Comparison of ENCODE assay signal across 8 cellular contexts in the genomic region with DNA sequence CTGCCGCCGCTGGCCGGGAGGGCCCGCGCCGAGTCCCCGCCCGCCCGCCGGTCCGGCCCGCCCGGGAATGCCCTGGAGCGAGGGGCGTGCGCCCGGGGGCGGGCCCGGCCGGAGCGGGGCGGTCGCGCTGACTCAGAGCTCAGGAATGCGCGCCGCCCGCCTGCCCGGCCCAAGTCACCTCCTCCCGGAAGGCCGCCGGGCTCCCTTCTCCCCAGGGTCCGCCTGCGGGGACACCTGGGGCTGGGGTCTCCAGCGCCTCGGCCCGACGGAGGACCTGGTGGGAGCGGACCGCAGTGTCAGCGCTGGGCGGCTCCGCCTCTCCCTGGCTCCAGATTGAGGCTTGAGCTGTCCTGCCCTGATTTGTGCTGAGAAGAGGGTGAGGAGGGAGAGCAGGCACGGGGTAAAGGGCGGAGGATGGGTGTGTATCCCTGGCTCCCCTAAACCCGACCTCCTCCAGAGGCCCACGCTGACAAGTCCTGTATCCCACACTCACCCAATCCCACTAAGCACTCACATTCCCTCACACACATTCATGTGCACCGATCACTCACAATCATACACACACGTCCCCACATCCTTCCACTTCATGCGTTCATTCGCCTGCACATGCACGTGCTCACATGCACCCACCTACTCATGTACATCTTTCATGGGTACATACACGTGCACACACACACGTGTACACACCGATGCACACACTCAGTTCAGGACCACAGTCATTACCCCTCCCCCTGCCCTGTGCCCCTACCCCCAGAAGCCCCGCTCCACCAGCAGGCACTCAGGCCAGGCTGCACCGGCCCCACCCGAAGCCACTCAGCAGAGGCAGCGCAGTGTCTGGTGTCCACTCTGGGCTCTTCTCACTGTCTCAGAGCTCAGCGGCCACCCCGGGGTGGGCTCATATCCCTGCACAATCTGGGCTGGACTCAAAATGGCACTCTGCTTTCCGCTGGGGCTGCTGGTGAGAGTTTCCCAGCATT. TPM values are rescaled to one million over a fixed set of nuclear protein-coding genes. Genes with fewer than 3 reads are reported as not detected.
A peak's percentile ranks its signal among the peaks of the same experiment; 100 is the strongest.
DNase-seq lines count a peak whose midpoint lies in the region; ATAC-seq and TF ChIP-seq lines count a peak whose summit lies in the region.

A gene with protein sequence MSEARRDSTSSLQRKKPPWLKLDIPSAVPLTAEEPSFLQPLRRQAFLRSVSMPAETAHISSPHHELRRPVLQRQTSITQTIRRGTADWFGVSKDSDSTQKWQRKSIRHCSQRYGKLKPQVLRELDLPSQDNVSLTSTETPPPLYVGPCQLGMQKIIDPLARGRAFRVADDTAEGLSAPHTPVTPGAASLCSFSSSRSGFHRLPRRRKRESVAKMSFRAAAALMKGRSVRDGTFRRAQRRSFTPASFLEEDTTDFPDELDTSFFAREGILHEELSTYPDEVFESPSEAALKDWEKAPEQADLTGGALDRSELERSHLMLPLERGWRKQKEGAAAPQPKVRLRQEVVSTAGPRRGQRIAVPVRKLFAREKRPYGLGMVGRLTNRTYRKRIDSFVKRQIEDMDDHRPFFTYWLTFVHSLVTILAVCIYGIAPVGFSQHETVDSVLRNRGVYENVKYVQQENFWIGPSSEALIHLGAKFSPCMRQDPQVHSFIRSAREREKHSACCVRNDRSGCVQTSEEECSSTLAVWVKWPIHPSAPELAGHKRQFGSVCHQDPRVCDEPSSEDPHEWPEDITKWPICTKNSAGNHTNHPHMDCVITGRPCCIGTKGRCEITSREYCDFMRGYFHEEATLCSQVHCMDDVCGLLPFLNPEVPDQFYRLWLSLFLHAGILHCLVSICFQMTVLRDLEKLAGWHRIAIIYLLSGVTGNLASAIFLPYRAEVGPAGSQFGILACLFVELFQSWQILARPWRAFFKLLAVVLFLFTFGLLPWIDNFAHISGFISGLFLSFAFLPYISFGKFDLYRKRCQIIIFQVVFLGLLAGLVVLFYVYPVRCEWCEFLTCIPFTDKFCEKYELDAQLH (minus strand): TSS at position 71 of the 977 bp plus-strand sequence. CDS start 7,616 bp downstream, outside the sequence.

- H3K9me3 ChIP-seq in OCI-LY3 (ENCODE audit: insufficient read depth, low read length) (no peaks in the 10 kb centered on the region), left lung (no peaks in the 10 kb centered on the region), subcutaneous abdominal adipose tissue (ENCODE audit: control insufficient read depth in 5 of 5, low read length in 5 of 5) (no peaks in the 10 kb centered on the region)

- DNase-seq in GM12864 (ENCODE audit: low read depth): no peak
- DNase-seq in dermis blood vessel endothelial cell: peak; percentile 77
- peak; percentile 57 to 85 for DNase-seq in left lung
- DNase-seq in amniotic stem cell (lab: John Stamatoyannopoulos, UW): no peak

- H3K4me1 ChIP-seq in OCI-LY3 (ENCODE audit: low read length) (peaks cover 19% of the 10 kb centered on the region), left lung (peaks cover 30 to 74% of the 10 kb centered on the region in 2 donors), subcutaneous abdominal adipose tissue (ENCODE audit: control insufficient read depth in 5 of 5, insufficient read depth in 5 of 5, low read length in 5 of 5) (peaks cover 11 to 91% (median 84%) of the 10 kb centered on the region in 5 donors)

- peak within 1 kb of the TSS; percentile 75 for H3K4me2 ChIP-seq in OCI-LY3 (ENCODE audit: low read length)

- H3K36me3 ChIP-seq in OCI-LY3 (replicated peaks; ENCODE audit: low read depth, low read length) (no peaks in the 10 kb centered on the region), left lung (no peaks in the 10 kb centered on the region), subcutaneous abdominal adipose tissue (ENCODE audit: control insufficient read depth in 5 of 5, insufficient read depth in 5 of 5, low read length in 5 of 5) (no peaks in the 10 kb centered on the region)

- 0 out of 2 replicates have a peak, but pooled peaks cover 3% of the 10 kb centered on the region for H3K79me2 ChIP-seq in OCI-LY3 (ENCODE audit: low read length)

- ATAC-seq in left lung: peak; percentile 74
- no peak for ATAC-seq in GM19035 (IDR thresholded peaks at IDR 0.05; ENCODE audit: unreplicated experiment)
- ATAC-seq in HG02588 (IDR thresholded peaks at IDR 0.05; ENCODE audit: unreplicated experiment): no peak

- no peak within 1 kb of the TSS for H2AFZ ChIP-seq in OCI-LY3 (ENCODE audit: low read depth, low read length)

- H4K20me1 ChIP-seq in OCI-LY3 (ENCODE audit: insufficient read depth, low read length): no peaks in the 10 kb centered on the region

- peaks cover 25% of the 10 kb centered on the region for H3K27me3 ChIP-seq in OCI-LY3 (ENCODE audit: low read depth, low read length)
- H3K27me3 ChIP-seq in left lung: peaks cover 0 to 36% of the 10 kb centered on the region in 2 donors
- H3K27me3 ChIP-seq in subcutaneous abdominal adipose tissue (ENCODE audit: control insufficient read depth in 5 of 5, insufficient read depth in 4 of 5, low read length in 5 of 5): peaks cover 0 to 5% (median 0%) of the 10 kb centered on the region in 5 donors

- peak within 1 kb of the TSS; percentile 49 for H3K9ac ChIP-seq in OCI-LY3 (ENCODE audit: low read length)
- peak within 1 kb of the TSS in 4 of 5 donors; percentile 66 to 81 (median 72) for H3K9ac ChIP-seq in subcutaneous abdominal adipose tissue (ENCODE audit: low read length in 5 of 5)

- intact Hi-C loops in left lung (cut with DNase I): no loop called here

- H3K4me3 ChIP-seq in GM12864 (ENCODE audit: low read depth, low read length): peak within 1 kb of the TSS; percentile 47
- H3K4me3 ChIP-seq in OCI-LY3 (ENCODE audit: low read length): peak within 1 kb of the TSS; percentile 69
- H3K4me3 ChIP-seq in left lung: peak within 1 kb of the TSS; percentile 68 to 73
- H3K4me3 ChIP-seq in subcutaneous abdominal adipose tissue (ENCODE audit: low read depth in 1 of 5, low read length in 5 of 5): peak within 1 kb of the TSS; percentile 56 to 76 (median 73)

- TF ChIP-seq CTCF in GM12864 (IDR thresholded peaks at IDR 0.05; ENCODE audit: low read depth, low read length, missing control alignments) (no peak), OCI-LY3 (IDR thresholded peaks at IDR 0.05; ENCODE audit: low read depth, low read length) (no peak), left lung (IDR thresholded peaks at IDR 0.05) (no peak)

- H3K27ac ChIP-seq in OCI-LY3 (ENCODE audit: low read length): no peak within 1 kb of the TSS
- H3K27ac ChIP-seq in left lung: peak within 1 kb of the TSS; percentile 78 to 80
- peak within 1 kb of the TSS; percentile 72 for H3K27ac ChIP-seq in subcutaneous abdominal adipose tissue (ENCODE audit: low read depth, low read length)

RNA-seq across cellular contexts. Expression of the gene that starts here (rescaled TPM):
- total RNA-seq in dermis blood vessel endothelial cell (30.1 and 32.1 TPM in 2 replicates), left lung (10 to 100 TPM; 33.4 to 45.0 TPM)

Comparison
In these comparisons a context has a peak if more than half of its experiments do, and no peak if none do; other contexts are left out.
1. DNase-seq: peak in dermis blood vessel endothelial cell (single experiment) and left lung (2 of 2); none in GM12864 (single experiment) and amniotic stem cell (single experiment).
2. Peak in every context shown above with its lines, with median percentiles within 50 percentile points of each other: H3K4me3 ChIP-seq.